Comparison of ENCODE assay signal across 8 cellular contexts in genomic region chr13:112968910-112969691, GRCh38. TPM values are rescaled to one million over a fixed set of nuclear protein-coding genes. Genes with fewer than 3 reads are reported as not detected.
DNase-seq lines count a peak whose midpoint lies in the region; ATAC-seq and TF ChIP-seq lines count a peak whose summit lies in the region.

Gene MCF2L, plus strand, starts transcription at chr13:112969214. Its CDS starts 166 bp downstream, at chr13:112969380.

- peaks cover 15% of the 10 kb centered on the region for H3K4me1 ChIP-seq in mucosa of stomach (ENCODE audit: control insufficient read depth, insufficient read depth, low read length)

- ATAC-seq in esophagus mucosa (peak; percentile 45), HG03135 (IDR thresholded peaks at IDR 0.05; ENCODE audit: unreplicated experiment) (no peak)

- peak; percentile 78 for DNase-seq in GM13977 (ENCODE audit: low spot score)
- DNase-seq in NCI-H2227 treated with DMSO at 0.1 percent for 48 hours (lab: John Stamatoyannopoulos, UW): peak; percentile 25
- DNase-seq in activated CD8-positive, alpha-beta memory T cell treated with anti-CD3 and anti-CD28 coated beads, Interleukin-2, amount 50 U/mL, for 4 hours: peak; percentile 74
- DNase-seq in stimulated activated CD8-positive, alpha-beta memory T cell treated with anti-CD3 and anti-CD28 coated beads, Interleukin-4, amount 100 ng/mL, for 48 hours: peak; percentile 67
- no peak for DNase-seq in RWPE1 (ENCODE audit: low spot score)

- H3K4me3 ChIP-seq in mucosa of stomach (ENCODE audit: low read length): peak within 1 kb of the TSS; percentile 48

- H3K9me3 ChIP-seq in mucosa of stomach (ENCODE audit: control insufficient read depth, low read length): no peaks in the 10 kb centered on the region

- CTCF ChIA-PET in RWPE1 (lab: Yijun Ruan, JAX): interaction anchor here (0.6 to 1.2 kb wide), 3 partner anchors 11 to 26 kb away, joined by 3 to 4 read pairs (median 4); no protein-coding TSS in a partner anchor

- H3K36me3 ChIP-seq in mucosa of stomach (ENCODE audit: control insufficient read depth, insufficient read depth, low read length): no peaks in the 10 kb centered on the region

- peaks cover 15% of the 10 kb centered on the region for H3K27me3 ChIP-seq in mucosa of stomach (ENCODE audit: control insufficient read depth, insufficient read depth, low read length)

- TF ChIP-seq CTCF in GM13977 (IDR thresholded peaks at IDR 0.05; ENCODE audit: extremely low read depth, insufficient read depth, missing control alignments) (peak; percentile 8), RWPE1 (conservative IDR thresholded peaks at IDR 0.05; ENCODE audit: low read depth) (no peak)

- in situ Hi-C loops in GM13977 (cut with MboI; ENCODE audit: low pct_unique_long_range_greater_than_20kb, low sequenced_read_pairs, unreplicated experiment): no loop called here

- H3K9ac ChIP-seq in mucosa of stomach (ENCODE audit: low read length): peak within 1 kb of the TSS; percentile 59

- no peak within 1 kb of the TSS for H3K27ac ChIP-seq in RWPE1

- POLR2A ChIA-PET in RWPE1 (lab: Yijun Ruan, JAX; ENCODE audit: low non-redundant PET): interaction anchor here (0.6 kb wide), 1 partner anchor 383 kb away, joined by 3 read pairs; no protein-coding TSS in a partner anchor

RNA-seq across cellular contexts. Expression of gene MCF2L, which starts in this region (rescaled TPM):
- 9.7 TPM for total RNA-seq in esophagus mucosa
